ENCODE assay signal across 17 cellular contexts in genomic region chr14:58919262-58919661, GRCh38.
DNase-seq lines count a peak whose midpoint lies in the region; ATAC-seq and TF ChIP-seq lines count a peak whose summit lies in the region.
"Had no signal": no experiment of that assay in that cellular context is flagged by ENCODE, and none has a peak within 500 bp of the region (broad histone marks: within the 10 kb centered on the region; RNA-seq: fewer than 3 reads in every experiment).

No MANE protein-coding gene starts in this region.

- in situ Hi-C loops in GM23248 (cut with MboI) = no loop called here

- intact Hi-C loops in stomach (cut with DNase I; ENCODE audit: low total_unique reads) = no loop called here
- intact Hi-C loops in adrenal gland (cut with DNase I) = no loop called here

- DNase-seq in GM23248 = peak; percentile 42
- DNase-seq in NCI-H2107 treated with DMSO at 0.1 percent for 48 hours (lab: John Stamatoyannopoulos, UW; ENCODE audit: unreplicated experiment) = peak; percentile 67
- DNase-seq in RPMI7951 (ENCODE audit: low read depth) = peak; percentile 10
- DNase-seq in renal cortical epithelial cell (ENCODE audit: low read depth) = peak; percentile 37
- no peak for DNase-seq in stomach
- DNase-seq in medulla oblongata (ENCODE audit: extremely low spot score) = no peak
- DNase-seq in adrenal gland = no peak
- DNase-seq: activated CD4-positive, CD25-positive, alpha-beta regulatory T cell; activated CD8-positive, alpha-beta memory T cell treated with anti-CD3 and anti-CD28 coated beads, Interleukin-2, amount 50 U/mL, for 4 hours; activated naive CD4-positive, alpha-beta T cell treated with Interleukin-2 at 50 U/mL for 16 hours; brain microvascular endothelial cell; dorsolateral prefrontal cortex; left ventricle myocardium inferior; NCI-H2029 treated with DMSO at 0.1 percent for 48 hours had no signal

- no peak overlapping the region for H2AFZ ChIP-seq in GM23248

- TF ChIP-seq POLR2A in stomach (IDR thresholded peaks at IDR 0.05) = no peak
- no peak for TF ChIP-seq POLR2A in adrenal gland (IDR thresholded peaks at IDR 0.05)

- H3K4me1 ChIP-seq in GM23248 (ENCODE audit: insufficient read depth) (0 out of 2 replicates have a peak, but pooled peaks cover 10% of the 10 kb centered on the region), stomach (no peaks in the 10 kb centered on the region), adrenal gland (replicated peaks in 1 of 2) (no peaks in the 10 kb centered on the region)
- H3K4me1 ChIP-seq: esophagus muscularis mucosa, left ventricle myocardium inferior had no signal

- H3K27me3 ChIP-seq in GM23248 (replicated peaks; ENCODE audit: insufficient read depth) (no peaks in the 10 kb centered on the region), stomach (no peaks in the 10 kb centered on the region), adrenal gland (no peaks in the 10 kb centered on the region)
- H3K27me3 ChIP-seq: brain microvascular endothelial cell, dorsolateral prefrontal cortex, esophagus muscularis mucosa had no signal

- H3F3A ChIP-seq in GM23248 (ENCODE audit: insufficient read depth) = peaks cover 7% of the 10 kb centered on the region

- no peaks in the 10 kb centered on the region for H4K20me1 ChIP-seq in GM23248 (ENCODE audit: insufficient read depth)

- no peak overlapping the region for H3K4me2 ChIP-seq in GM23248 (ENCODE audit: unreplicated experiment)

- H3K79me2 ChIP-seq in GM23248 (ENCODE audit: insufficient read depth) = no peaks in the 10 kb centered on the region

- H3K27ac ChIP-seq in GM23248 (no peak overlapping the region), stomach (no peak overlapping the region), adrenal gland (no peak overlapping the region)
- H3K27ac ChIP-seq: brain microvascular endothelial cell, C4-2B, dorsolateral prefrontal cortex, esophagus muscularis mucosa, left ventricle myocardium inferior had no signal

- no peaks in the 10 kb centered on the region for H3K9me2 ChIP-seq in GM23248 (ENCODE audit: insufficient read depth)

- H3K4me3 ChIP-seq in GM23248 (no peak overlapping the region), stomach (no peak overlapping the region), adrenal gland (no peak overlapping the region)
- H3K4me3 ChIP-seq: dorsolateral prefrontal cortex, esophagus muscularis mucosa, left ventricle myocardium inferior had no signal

- H3K36me3 ChIP-seq in GM23248 (ENCODE audit: low read depth) = no peaks in the 10 kb centered on the region
- H3K36me3 ChIP-seq in stomach = no peaks in the 10 kb centered on the region
- H3K36me3 ChIP-seq in adrenal gland (replicated peaks in 1 of 2) = no peaks in the 10 kb centered on the region
- H3K36me3 ChIP-seq: brain microvascular endothelial cell, esophagus muscularis mucosa, left ventricle myocardium inferior had no signal

- no peak for TF ChIP-seq CTCF in stomach (IDR thresholded peaks at IDR 0.05)
- TF ChIP-seq CTCF in adrenal gland (IDR thresholded peaks at IDR 0.05) = no peak

- 64 to 67% methylated on average over 5 of the region's 5 CpGs for WGBS in GM23248 (ENCODE audit: low coverage in 1 of 2, low lambda C conversion rate in 2 of 2, missing lambda C conversion rate in 2 of 2), 2 experiments
- WGBS in stomach, 5 donors = 71 to 83% (median 79%) methylated on average over 5 of the region's 5 CpGs
- WGBS in adrenal gland, 4 donors = 40 to 56% (median 48%) methylated on average over 5 of the region's 5 CpGs

- H3K9ac ChIP-seq in GM23248 = no peak overlapping the region

- no peak for ATAC-seq in GM19467 (IDR thresholded peaks at IDR 0.05; ENCODE audit: unreplicated experiment)

- H3K9me3 ChIP-seq in GM23248 (ENCODE audit: low read depth) = no peaks in the 10 kb centered on the region
- no peaks in the 10 kb centered on the region for H3K9me3 ChIP-seq in stomach
- H3K9me3 ChIP-seq in adrenal gland (replicated peaks in 1 of 3) = peaks cover 0 to 5% (median 0%) of the 10 kb centered on the region in 3 donors
- H3K9me3 ChIP-seq: esophagus muscularis mucosa, left ventricle myocardium inferior had no signal

- no peak for TF ChIP-seq EP300 in stomach (IDR thresholded peaks at IDR 0.05)

Comparison
In these comparisons a context has a peak if more than half of its experiments do, and no peak if none do; other contexts are left out.
1. DNase-seq: peak in GM23248 (single experiment), NCI-H2107 treated with DMSO at 0.1 percent for 48 hours (single experiment), RPMI7951 (single experiment) and renal cortical epithelial cell (single experiment); none in stomach (single experiment), medulla oblongata (single experiment) and adrenal gland (0 of 7).